1 cellular context compared by ENCODE assay signal in the genomic region with DNA sequence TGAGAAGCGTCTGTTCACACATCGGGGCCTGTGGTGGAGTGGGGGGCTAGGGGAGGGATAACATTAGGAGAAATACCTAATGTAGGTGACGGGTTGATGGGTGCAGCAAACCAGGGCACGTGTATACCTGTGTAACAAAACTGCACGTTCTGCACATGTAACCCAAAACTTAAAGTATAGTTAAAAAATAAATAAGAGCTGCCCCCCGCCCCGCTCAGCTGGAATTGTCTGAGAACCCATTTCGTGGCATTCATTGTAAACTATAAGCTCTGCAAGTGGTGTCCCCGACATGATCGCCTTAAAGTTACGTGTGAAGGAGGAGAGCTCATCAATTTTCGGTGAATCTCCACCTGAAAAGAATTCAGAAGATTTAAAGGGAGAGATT.
TF ChIP-seq lines count a peak whose summit lies in the region.

No MANE protein-coding gene starts in this region.

TF ChIP-seq in GM23338, 12 proteins besides CTCF, POLR2A, EP300 and RAD21:
- TF ChIP-seq ZNF114 (CRISPR knock-in tag; IDR thresholded peaks at IDR 0.05) (no peak), EZH2 (IDR thresholded peaks at IDR 0.05; ENCODE audit: low read depth, unreplicated experiment) (no peak), NANOG (IDR thresholded peaks at IDR 0.05; ENCODE audit: borderline replicate concordance) (no peak), JUNB (IDR thresholded peaks at IDR 0.05; ENCODE audit: unreplicated experiment) (no peak), CREB1 (CRISPR knock-in tag; IDR thresholded peaks at IDR 0.05; ENCODE audit: low read depth) (no peak), STAT1 (IDR thresholded peaks at IDR 0.05; ENCODE audit: unreplicated experiment) (no peak), POLR2AphosphoS5 (IDR thresholded peaks at IDR 0.05; ENCODE audit: low read depth) (no peak)
- TF ChIP-seq, protein P1, sequence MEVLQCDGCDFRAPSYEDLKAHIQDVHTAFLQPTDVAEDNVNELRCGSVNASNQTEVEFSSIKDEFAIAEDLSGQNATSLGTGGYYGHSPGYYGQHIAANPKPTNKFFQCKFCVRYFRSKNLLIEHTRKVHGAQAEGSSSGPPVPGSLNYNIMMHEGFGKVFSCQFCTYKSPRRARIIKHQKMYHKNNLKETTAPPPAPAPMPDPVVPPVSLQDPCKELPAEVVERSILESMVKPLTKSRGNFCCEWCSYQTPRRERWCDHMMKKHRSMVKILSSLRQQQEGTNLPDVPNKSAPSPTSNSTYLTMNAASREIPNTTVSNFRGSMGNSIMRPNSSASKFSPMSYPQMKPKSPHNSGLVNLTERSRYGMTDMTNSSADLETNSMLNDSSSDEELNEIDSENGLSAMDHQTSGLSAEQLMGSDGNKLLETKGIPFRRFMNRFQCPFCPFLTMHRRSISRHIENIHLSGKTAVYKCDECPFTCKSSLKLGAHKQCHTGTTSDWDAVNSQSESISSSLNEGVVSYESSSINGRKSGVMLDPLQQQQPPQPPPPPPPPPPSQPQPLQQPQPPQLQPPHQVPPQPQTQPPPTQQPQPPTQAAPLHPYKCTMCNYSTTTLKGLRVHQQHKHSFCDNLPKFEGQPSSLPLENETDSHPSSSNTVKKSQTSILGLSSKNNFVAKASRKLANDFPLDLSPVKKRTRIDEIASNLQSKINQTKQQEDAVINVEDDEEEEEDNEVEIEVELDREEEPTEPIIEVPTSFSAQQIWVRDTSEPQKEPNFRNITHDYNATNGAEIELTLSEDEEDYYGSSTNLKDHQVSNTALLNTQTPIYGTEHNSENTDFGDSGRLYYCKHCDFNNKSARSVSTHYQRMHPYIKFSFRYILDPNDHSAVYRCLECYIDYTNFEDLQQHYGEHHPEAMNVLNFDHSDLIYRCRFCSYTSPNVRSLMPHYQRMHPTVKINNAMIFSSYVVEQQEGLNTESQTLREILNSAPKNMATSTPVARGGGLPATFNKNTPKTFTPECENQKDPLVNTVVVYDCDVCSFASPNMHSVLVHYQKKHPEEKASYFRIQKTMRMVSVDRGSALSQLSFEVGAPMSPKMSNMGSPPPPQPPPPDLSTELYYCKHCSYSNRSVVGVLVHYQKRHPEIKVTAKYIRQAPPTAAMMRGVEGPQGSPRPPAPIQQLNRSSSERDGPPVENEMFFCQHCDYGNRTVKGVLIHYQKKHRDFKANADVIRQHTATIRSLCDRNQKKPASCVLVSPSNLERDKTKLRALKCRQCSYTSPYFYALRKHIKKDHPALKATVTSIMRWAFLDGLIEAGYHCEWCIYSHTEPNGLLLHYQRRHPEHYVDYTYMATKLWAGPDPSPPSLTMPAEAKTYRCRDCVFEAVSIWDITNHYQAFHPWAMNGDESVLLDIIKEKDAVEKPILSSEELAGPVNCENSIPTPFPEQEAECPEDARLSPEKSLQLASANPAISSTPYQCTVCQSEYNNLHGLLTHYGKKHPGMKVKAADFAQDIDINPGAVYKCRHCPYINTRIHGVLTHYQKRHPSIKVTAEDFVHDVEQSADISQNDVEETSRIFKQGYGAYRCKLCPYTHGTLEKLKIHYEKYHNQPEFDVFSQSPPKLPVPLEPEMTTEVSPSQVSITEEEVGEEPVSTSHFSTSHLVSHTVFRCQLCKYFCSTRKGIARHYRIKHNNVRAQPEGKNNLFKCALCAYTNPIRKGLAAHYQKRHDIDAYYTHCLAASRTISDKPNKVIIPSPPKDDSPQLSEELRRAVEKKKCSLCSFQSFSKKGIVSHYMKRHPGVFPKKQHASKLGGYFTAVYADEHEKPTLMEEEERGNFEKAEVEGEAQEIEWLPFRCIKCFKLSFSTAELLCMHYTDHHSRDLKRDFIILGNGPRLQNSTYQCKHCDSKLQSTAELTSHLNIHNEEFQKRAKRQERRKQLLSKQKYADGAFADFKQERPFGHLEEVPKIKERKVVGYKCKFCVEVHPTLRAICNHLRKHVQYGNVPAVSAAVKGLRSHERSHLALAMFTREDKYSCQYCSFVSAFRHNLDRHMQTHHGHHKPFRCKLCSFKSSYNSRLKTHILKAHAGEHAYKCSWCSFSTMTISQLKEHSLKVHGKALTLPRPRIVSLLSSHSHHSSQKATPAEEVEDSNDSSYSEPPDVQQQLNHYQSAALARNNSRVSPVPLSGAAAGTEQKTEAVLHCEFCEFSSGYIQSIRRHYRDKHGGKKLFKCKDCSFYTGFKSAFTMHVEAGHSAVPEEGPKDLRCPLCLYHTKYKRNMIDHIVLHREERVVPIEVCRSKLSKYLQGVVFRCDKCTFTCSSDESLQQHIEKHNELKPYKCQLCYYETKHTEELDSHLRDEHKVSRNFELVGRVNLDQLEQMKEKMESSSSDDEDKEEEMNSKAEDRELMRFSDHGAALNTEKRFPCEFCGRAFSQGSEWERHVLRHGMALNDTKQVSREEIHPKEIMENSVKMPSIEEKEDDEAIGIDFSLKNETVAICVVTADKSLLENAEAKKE (CRISPR knock-in tag; IDR thresholded peaks at IDR 0.05): no peak
- TF ChIP-seq, protein P2, sequence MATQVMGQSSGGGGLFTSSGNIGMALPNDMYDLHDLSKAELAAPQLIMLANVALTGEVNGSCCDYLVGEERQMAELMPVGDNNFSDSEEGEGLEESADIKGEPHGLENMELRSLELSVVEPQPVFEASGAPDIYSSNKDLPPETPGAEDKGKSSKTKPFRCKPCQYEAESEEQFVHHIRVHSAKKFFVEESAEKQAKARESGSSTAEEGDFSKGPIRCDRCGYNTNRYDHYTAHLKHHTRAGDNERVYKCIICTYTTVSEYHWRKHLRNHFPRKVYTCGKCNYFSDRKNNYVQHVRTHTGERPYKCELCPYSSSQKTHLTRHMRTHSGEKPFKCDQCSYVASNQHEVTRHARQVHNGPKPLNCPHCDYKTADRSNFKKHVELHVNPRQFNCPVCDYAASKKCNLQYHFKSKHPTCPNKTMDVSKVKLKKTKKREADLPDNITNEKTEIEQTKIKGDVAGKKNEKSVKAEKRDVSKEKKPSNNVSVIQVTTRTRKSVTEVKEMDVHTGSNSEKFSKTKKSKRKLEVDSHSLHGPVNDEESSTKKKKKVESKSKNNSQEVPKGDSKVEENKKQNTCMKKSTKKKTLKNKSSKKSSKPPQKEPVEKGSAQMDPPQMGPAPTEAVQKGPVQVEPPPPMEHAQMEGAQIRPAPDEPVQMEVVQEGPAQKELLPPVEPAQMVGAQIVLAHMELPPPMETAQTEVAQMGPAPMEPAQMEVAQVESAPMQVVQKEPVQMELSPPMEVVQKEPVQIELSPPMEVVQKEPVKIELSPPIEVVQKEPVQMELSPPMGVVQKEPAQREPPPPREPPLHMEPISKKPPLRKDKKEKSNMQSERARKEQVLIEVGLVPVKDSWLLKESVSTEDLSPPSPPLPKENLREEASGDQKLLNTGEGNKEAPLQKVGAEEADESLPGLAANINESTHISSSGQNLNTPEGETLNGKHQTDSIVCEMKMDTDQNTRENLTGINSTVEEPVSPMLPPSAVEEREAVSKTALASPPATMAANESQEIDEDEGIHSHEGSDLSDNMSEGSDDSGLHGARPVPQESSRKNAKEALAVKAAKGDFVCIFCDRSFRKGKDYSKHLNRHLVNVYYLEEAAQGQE (IDR thresholded peaks at IDR 0.05; ENCODE audit: unreplicated experiment): no peak
- TF ChIP-seq, protein P3, sequence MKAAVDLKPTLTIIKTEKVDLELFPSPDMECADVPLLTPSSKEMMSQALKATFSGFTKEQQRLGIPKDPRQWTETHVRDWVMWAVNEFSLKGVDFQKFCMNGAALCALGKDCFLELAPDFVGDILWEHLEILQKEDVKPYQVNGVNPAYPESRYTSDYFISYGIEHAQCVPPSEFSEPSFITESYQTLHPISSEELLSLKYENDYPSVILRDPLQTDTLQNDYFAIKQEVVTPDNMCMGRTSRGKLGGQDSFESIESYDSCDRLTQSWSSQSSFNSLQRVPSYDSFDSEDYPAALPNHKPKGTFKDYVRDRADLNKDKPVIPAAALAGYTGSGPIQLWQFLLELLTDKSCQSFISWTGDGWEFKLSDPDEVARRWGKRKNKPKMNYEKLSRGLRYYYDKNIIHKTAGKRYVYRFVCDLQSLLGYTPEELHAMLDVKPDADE (IDR thresholded peaks at IDR 0.05): no peak
